25 cellular contexts compared by ENCODE assay signal in genomic region chr6:45606831-45607400, GRCh38.
DNase-seq lines count a peak whose midpoint lies in the region; ATAC-seq, FAIRE-seq and TF ChIP-seq lines count a peak whose summit lies in the region.
"Had no signal": no experiment of that assay in that cellular context is flagged by ENCODE, and none has a peak within 500 bp of the region (broad histone marks: within the 10 kb centered on the region; RNA-seq: fewer than 3 reads in every experiment).

No MANE protein-coding gene starts in this region.

- H3K36me3 ChIP-seq in GM23338 (ENCODE audit: insufficient read depth) (no peaks in the 10 kb centered on the region), H1 (ENCODE audit: control insufficient read depth in 2 of 4, insufficient read depth in 4 of 4, low read length in 3 of 4) (no peaks in the 10 kb centered on the region)
- H3K36me3 ChIP-seq: neural progenitor cell, spleen had no signal

- no peaks in the 10 kb centered on the region for H3K36me3 Mint-ChIP-seq in GM23338 (ENCODE audit: low read depth)
- H3K36me3 Mint-ChIP-seq in activated T-helper 17 cell treated with anti-CD3 and anti-CD28 coated beads, Interleukin-2, amount 50 U/mL, for 72 hours (ENCODE audit: low read depth): no peaks in the 10 kb centered on the region
- H3K36me3 Mint-ChIP-seq: neural progenitor cell had no signal

- H3K56ac ChIP-seq in H1 (replicated peaks; ENCODE audit: insufficient read length, low read depth, low read length): no peak overlapping the region

- H3K79me2 ChIP-seq in GM23338 (replicated peaks; ENCODE audit: insufficient read depth) (no peaks in the 10 kb centered on the region), H1 (ENCODE audit: control insufficient read depth in 1 of 2, insufficient read depth in 2 of 2, low read length in 2 of 2) (no peaks in the 10 kb centered on the region)

- H4K8ac ChIP-seq in H1 (ENCODE audit: extremely low read depth, insufficient read depth, low read length): no peak overlapping the region

- 76% methylated on average over 7 of the region's 7 CpGs; no CpG with 5 or more reads in 1 of the 2 experiments for WGBS in H1 (ENCODE audit: extremely low coverage in 1 of 2, insufficient coverage in 1 of 2, insufficient read length in 1 of 2, insufficient replicate concordance in 2 of 2, low coverage in 1 of 2, low lambda C conversion rate in 2 of 2, missing lambda C conversion rate in 1 of 2), 2 experiments

- peak overlapping the region; percentile 91 for H2AFZ ChIP-seq in GM23338
- H2AFZ ChIP-seq in H1 (ENCODE audit: low read length): peak overlapping the region; percentile 6; the same call in 1 of the 2 replicates
- H2AFZ ChIP-seq: neural progenitor cell had no signal

- H2AK5ac ChIP-seq in H1 (ENCODE audit: low read depth, low read length): no peak overlapping the region

- no peaks in the 10 kb centered on the region; the same call in 1 of the 2 replicates for H3K23me2 ChIP-seq in H1 (ENCODE audit: low read depth, low read length)

- H3K4me1 ChIP-seq in GM23338 (ENCODE audit: insufficient read depth) (peaks cover 3% of the 10 kb centered on the region; the same call in 1 of the 2 replicates), H1 (replicated peaks in 1 of 4; ENCODE audit: control insufficient read depth in 3 of 4, insufficient read depth in 4 of 4, low read length in 3 of 4) (0 out of 7 replicates have a peak, but pooled peaks cover 0 to 1% (median 0%) of the 10 kb centered on the region in 4 experiments)
- H3K4me1 ChIP-seq: spleen had no signal

- H3K9ac ChIP-seq in H1 (replicated peaks in 1 of 4; ENCODE audit: extremely low read depth in 1 of 4, low read depth in 3 of 4, low read length in 3 of 4): no peak overlapping the region
- H3K9ac ChIP-seq: neural progenitor cell had no signal

- no peak overlapping the region; the same call in 1 of the 2 replicates for H3K27ac Mint-ChIP-seq in GM23338
- H3K27ac Mint-ChIP-seq in activated T-helper 17 cell treated with anti-CD3 and anti-CD28 coated beads, Interleukin-2, amount 50 U/mL, for 72 hours: no peak overlapping the region
- H3K27ac Mint-ChIP-seq: activated naive CD4-positive, alpha-beta T cell treated with anti-CD3 and anti-CD28 coated beads, Interleukin-2, amount 10 ng/mL, durations not matched to agents 7 days and 5 days; B cell; neural progenitor cell had no signal

- H3K9me3 Mint-ChIP-seq in GM23338: no peaks in the 10 kb centered on the region
- no peaks in the 10 kb centered on the region for H3K9me3 Mint-ChIP-seq in activated T-helper 17 cell treated with anti-CD3 and anti-CD28 coated beads, Interleukin-2, amount 50 U/mL, for 72 hours
- H3K9me3 Mint-ChIP-seq: neural progenitor cell had no signal

- H3K4me3 ChIP-seq in GM23338 (no peak overlapping the region), H1 (ENCODE audit: extremely low read depth in 1 of 4, insufficient read depth in 2 of 4, low read depth in 3 of 4, low read length in 4 of 4) (no peak overlapping the region)
- H3K4me3 ChIP-seq: neural progenitor cell, spleen had no signal

- no peaks in the 10 kb centered on the region for H3K9me3 ChIP-seq in H1 (ENCODE audit: insufficient read depth in 2 of 2, low read depth in 1 of 2, low read length in 1 of 2)

- peaks cover 1% of the 10 kb centered on the region for H3K27me3 Mint-ChIP-seq in GM23338 (ENCODE audit: insufficient read depth, low read depth, poor library complexity)
- no peaks in the 10 kb centered on the region for H3K27me3 Mint-ChIP-seq in activated T-helper 17 cell treated with anti-CD3 and anti-CD28 coated beads, Interleukin-2, amount 50 U/mL, for 72 hours
- H3K27me3 Mint-ChIP-seq: activated CD4-positive, alpha-beta memory T cell treated with anti-CD3 and anti-CD28 coated beads, Interleukin-2, amount 10 ng/mL, durations not matched to agents 7 days and 5 days had no signal

- no peak for TF ChIP-seq POLR2A in H1 (IDR thresholded peaks at IDR 0.05; ENCODE audit: control extremely low read depth in 1 of 2, low read depth in 2 of 2, low read length in 2 of 2)

- ATAC-seq in GM23338: peak; percentile 31; the same call in 1 of the 3 replicates
- ATAC-seq in sciatic nerve: peak; percentile 15
- no peak for ATAC-seq in Right ventricle myocardium superior (ENCODE audit: poor library complexity)
- no peak for ATAC-seq in activated T-helper 17 cell treated with anti-CD3 and anti-CD28 coated beads, Interleukin-2, amount 50 U/mL, for 72 hours (replicated peaks)
- ATAC-seq: left cardiac atrium had no signal

- H2BK20ac ChIP-seq in H1 (ENCODE audit: low read length): no peak overlapping the region

- H2BK5ac ChIP-seq in H1 (ENCODE audit: low read depth, low read length): no peak overlapping the region

- no peak overlapping the region for H4K5ac ChIP-seq in H1 (ENCODE audit: insufficient read length, low read depth, low read length)

- peaks cover 6% of the 10 kb centered on the region; the same call in 1 of the 3 replicates for H3K4me1 Mint-ChIP-seq in GM23338
- peaks cover 20% of the 10 kb centered on the region for H3K4me1 Mint-ChIP-seq in activated T-helper 17 cell treated with anti-CD3 and anti-CD28 coated beads, Interleukin-2, amount 50 U/mL, for 72 hours
- H3K4me1 Mint-ChIP-seq: neural progenitor cell had no signal

- TF ChIP-seq EP300 in H1 (IDR thresholded peaks at IDR 0.05; ENCODE audit: borderline replicate concordance in 1 of 2, low read depth in 2 of 2, low read length in 2 of 2): no peak

- H2BK120ac ChIP-seq in H1 (replicated peaks; ENCODE audit: low read depth, low read length): no peak overlapping the region

- H3F3A ChIP-seq in GM23338 (replicated peaks; ENCODE audit: low read depth): no peaks in the 10 kb centered on the region

- CTCF ChIA-PET in H1 (lab: Charles Lee; ENCODE audit: partially characterized antibody): interaction anchor here (0.7 to 1.8 kb wide), 2 partner anchors 29 to 108 kb away, joined by 3 to 5 read pairs; no protein-coding TSS in a partner anchor

- FAIRE-seq in H1 (lab: Jason Lieb, UNC): no peak
- FAIRE-seq: astrocyte, HTR-8/SVneo, urothelium cell line had no signal

- intact Hi-C loops in sciatic nerve (cut with DNase I): no loop called here
- intact Hi-C loops in Right ventricle myocardium superior (cut with DNase I): no loop called here

- no peak overlapping the region for H2BK15ac ChIP-seq in H1 (ENCODE audit: low read length)

- DNase-seq in GM23338 (ENCODE audit: low spot score) (no peak), NCI-H526 treated with DMSO at 0.1 percent for 48 hours (lab: John Stamatoyannopoulos, UW) (peak; percentile 72), H1 (ENCODE audit: low read depth in 1 of 2, low spot score in 2 of 2) (peak in 1 of 2 experiments; percentile 40), sciatic nerve (ENCODE audit: low spot score) (no peak), Right ventricle myocardium superior (no peak), NCI-H2196 (lab: John Stamatoyannopoulos, UW; ENCODE audit: unreplicated experiment) (no peak), T-helper 9 cell (no peak)
- DNase-seq: activated CD4-positive, alpha-beta memory T cell treated with anti-CD3 and anti-CD28 coated beads, Interleukin-2, amount 10 ng/mL, durations not matched to agents 7 days and 5 days; activated CD4-positive, CD25-positive, alpha-beta regulatory T cell; activated naive CD4-positive, alpha-beta T cell treated with anti-CD3 and anti-CD28 coated beads, Interleukin-2, amount 10 ng/mL, durations not matched to agents 7 days and 5 days; activated T-cell treated with anti-CD3 and anti-CD28 coated beads, Interleukin-2, amount 50 U/mL, for 1 hour; effector CD4-positive, alpha-beta T cell; EL; glutamatergic neuron; left cardiac atrium; midbrain; NCI-H69; spleen; stimulated activated CD4-positive, alpha-beta T cell treated with anti-CD3 and anti-CD28 coated beads, Interleukin-4, amount 100 ng/mL, for 24 hours had no signal

- no peak for TF ChIP-seq CTCF in GM23338 (conservative IDR thresholded peaks at IDR 0.05; ENCODE audit: low read depth in 2 of 2)
- no peak for TF ChIP-seq CTCF in H1 (IDR thresholded peaks at IDR 0.05; ENCODE audit: control extremely low read depth in 1 of 3, insufficient read depth in 1 of 3, low read depth in 1 of 3, low read length in 3 of 3)

- H3K27me3 ChIP-seq in GM23338 (ENCODE audit: insufficient read depth) (no peaks in the 10 kb centered on the region), H1 (replicated peaks in 1 of 4; ENCODE audit: control insufficient read depth in 3 of 4, extremely low read depth in 1 of 4, insufficient read depth in 3 of 4, low read length in 3 of 4) (no peaks in the 10 kb centered on the region)
- H3K27me3 ChIP-seq: neural progenitor cell, spleen had no signal

- H3K27ac ChIP-seq in GM23338 (ENCODE audit: low read depth) (no peak overlapping the region), H1 (ENCODE audit: low read depth, low read length) (no peak overlapping the region)
- H3K27ac ChIP-seq: neural progenitor cell, spleen had no signal

- H4K91ac ChIP-seq in H1 (replicated peaks; ENCODE audit: insufficient read length, low read length): no peak overlapping the region

- H4K20me1 ChIP-seq in GM23338 (replicated peaks; ENCODE audit: insufficient read depth) (no peaks in the 10 kb centered on the region), H1 (replicated peaks in 1 of 2; ENCODE audit: control insufficient read depth in 1 of 2, insufficient read depth in 2 of 2, low read length in 2 of 2) (no peaks in the 10 kb centered on the region)

- peak overlapping the region; percentile 26 for H3K4ac ChIP-seq in H1 (replicated peaks; ENCODE audit: insufficient read length, low read depth, low read length)

- H3K4me2 ChIP-seq in GM23338: no peak overlapping the region
- no peak overlapping the region for H3K4me2 ChIP-seq in H1 (ENCODE audit: insufficient read depth in 1 of 2, low read depth in 2 of 2, low read length in 2 of 2)
- H3K4me2 ChIP-seq: neural progenitor cell had no signal

- no peak overlapping the region for H3K4me3 Mint-ChIP-seq in GM23338
- H3K4me3 Mint-ChIP-seq in activated T-helper 17 cell treated with anti-CD3 and anti-CD28 coated beads, Interleukin-2, amount 50 U/mL, for 72 hours: no peak overlapping the region
- H3K4me3 Mint-ChIP-seq: activated CD4-positive, alpha-beta memory T cell treated with anti-CD3 and anti-CD28 coated beads, Interleukin-2, amount 10 ng/mL, durations not matched to agents 7 days and 5 days; activated naive CD4-positive, alpha-beta T cell treated with anti-CD3 and anti-CD28 coated beads, Interleukin-2, amount 10 ng/mL, durations not matched to agents 7 days and 5 days; B cell; neural progenitor cell had no signal

- H2BK12ac ChIP-seq in H1 (ENCODE audit: low read depth, low read length): no peak overlapping the region

- no peaks in the 10 kb centered on the region for H3K9me2 ChIP-seq in GM23338 (ENCODE audit: insufficient read depth)

- H3K14ac ChIP-seq in H1 (ENCODE audit: insufficient read length): no peak overlapping the region

- POLR2A ChIA-PET in H1 (lab: Charles Lee; ENCODE audit: partially characterized antibody): no interaction called here

- no peak overlapping the region for H3K23ac ChIP-seq in H1 (ENCODE audit: insufficient read length)

- no peaks in the 10 kb centered on the region for H3K79me1 ChIP-seq in H1 (ENCODE audit: low read depth, low read length)

- H3K18ac ChIP-seq in H1 (ENCODE audit: extremely low read depth, low read length): no peak overlapping the region

- TF ChIP-seq RAD21 in H1 (IDR thresholded peaks at IDR 0.05 in 1 of 2, conservative IDR thresholded peaks at IDR 0.05 in 1 of 2; ENCODE audit: low read depth in 2 of 2, low read length in 2 of 2): no peak

TF ChIP-seq in GM23338, 12 proteins besides CTCF, POLR2A, EP300 and RAD21 (continues in another document):
- no peak for TF ChIP-seq POLR2AphosphoS5 (IDR thresholded peaks at IDR 0.05; ENCODE audit: low read depth)

Comparison
In these comparisons a context has a peak if more than half of its experiments do, and no peak if none do; other contexts are left out.
1. ATAC-seq: peak in GM23338 (single experiment) and sciatic nerve (single experiment); none in Right ventricle myocardium superior (single experiment) and activated T-helper 17 cell treated with anti-CD3 and anti-CD28 coated beads, Interleukin-2, amount 50 U/mL, for 72 hours (single experiment).